ENCODE assay signal across 9 cellular contexts in the genomic region with DNA sequence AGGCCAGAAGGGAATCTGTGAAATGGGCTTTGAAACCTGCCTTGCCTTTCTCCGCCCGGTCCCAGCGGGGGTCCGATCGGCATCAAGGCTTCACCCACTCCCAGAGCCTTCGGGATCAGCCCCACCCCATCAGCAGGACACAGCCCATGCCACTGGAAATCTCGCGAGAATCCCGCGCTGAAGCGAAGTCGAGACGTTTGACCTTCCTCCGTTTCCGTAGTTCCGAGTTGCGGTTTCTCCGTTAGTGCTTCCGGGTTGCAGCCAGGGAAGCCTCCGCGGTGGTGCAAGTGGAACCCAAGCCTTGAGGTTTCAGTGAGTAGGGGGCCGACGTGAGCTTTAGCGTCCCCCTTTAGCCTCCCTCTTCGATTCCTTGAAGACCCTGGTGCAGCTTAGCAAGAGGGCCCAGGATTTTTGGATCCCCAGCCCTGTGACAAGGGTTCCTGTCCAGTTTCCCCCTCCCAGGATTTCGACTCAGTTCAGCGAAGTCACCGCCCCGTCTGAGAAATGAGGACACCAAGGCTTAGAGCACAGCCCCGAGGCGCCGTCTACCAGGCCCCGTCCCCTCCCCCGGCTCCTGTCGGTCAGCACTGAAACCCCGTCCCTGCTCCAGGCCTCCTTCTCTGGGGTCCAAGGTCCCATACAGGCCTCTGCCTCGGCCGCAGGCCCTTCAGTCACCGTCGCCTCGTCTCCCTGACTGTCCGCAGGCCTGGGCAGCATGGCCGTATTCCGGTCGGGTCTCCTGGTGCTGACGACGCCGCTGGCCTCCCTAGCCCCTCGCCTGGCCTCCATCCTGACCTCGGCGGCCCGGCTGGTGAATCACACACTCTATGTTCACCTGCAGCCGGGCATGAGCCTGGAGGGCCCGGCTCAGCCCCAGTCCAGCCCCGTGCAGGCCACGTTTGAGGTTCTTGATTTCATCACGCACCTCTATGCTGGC. TPM values are rescaled to one million over a fixed set of nuclear protein-coding genes. Genes with fewer than 3 reads are reported as not detected.
A peak's percentile ranks its signal among the peaks of the same experiment; 100 is the strongest.
DNase-seq lines count a peak whose midpoint lies in the region; ATAC-seq, FAIRE-seq and TF ChIP-seq lines count a peak whose summit lies in the region.
"Had no signal": no experiment of that assay in that cellular context is flagged by ENCODE, and none has a peak within 500 bp of the region (broad histone marks: within the 10 kb centered on the region; RNA-seq: fewer than 3 reads in every experiment).

Gene COASY, plus strand, starts transcription at position 241 of the 937 bp plus-strand sequence. Its CDS starts 475 bp downstream, at position 716.

- peaks cover 0 to 2% (median 0%) of the 10 kb centered on the region in 7 donors for H3K9me3 Mint-ChIP-seq in CD4-positive, CD25-positive, alpha-beta regulatory T cell

- FAIRE-seq in H54 (lab: Jason Lieb, UNC): no peak
- FAIRE-seq: TTC549 had no signal

- TF ChIP-seq EP300 in tibial nerve (IDR thresholded peaks at IDR 0.05): peak; percentile 80 to 96

- ATAC-seq in CD4-positive, CD25-positive, alpha-beta regulatory T cell (ENCODE audit: low read depth in 2 of 2): peak; percentile 64 to 67
- ATAC-seq in T-helper 17 cell (peak; percentile 75), left cardiac atrium (peak; percentile 81 to 84)

- H3K36me3 Mint-ChIP-seq in CD4-positive, CD25-positive, alpha-beta regulatory T cell: no peaks in the 10 kb centered on the region
- no peaks in the 10 kb centered on the region for H3K36me3 Mint-ChIP-seq in T-helper 17 cell (ENCODE audit: low read depth)

- H3K27me3 Mint-ChIP-seq in CD4-positive, CD25-positive, alpha-beta regulatory T cell: no peaks in the 10 kb centered on the region
- H3K27me3 Mint-ChIP-seq in T-helper 17 cell: no peaks in the 10 kb centered on the region

- H3K4me1 ChIP-seq in CD4-positive, CD25-positive, alpha-beta regulatory T cell (ENCODE audit: control insufficient read depth, insufficient read depth, low read length, poor library complexity, severe bottlenecking): peaks cover 36% of the 10 kb centered on the region
- H3K4me1 ChIP-seq in tibial nerve: peaks cover 0 to 58% (median 29%) of the 10 kb centered on the region in 4 donors

- peaks cover 14% of the 10 kb centered on the region for H3K36me3 ChIP-seq in CD4-positive, CD25-positive, alpha-beta regulatory T cell (ENCODE audit: control insufficient read depth, insufficient read depth, low read length)
- H3K36me3 ChIP-seq in tibial nerve: peaks cover 0 to 24% (median 13%) of the 10 kb centered on the region in 3 donors

- peak within 1 kb of the TSS; percentile 89 to 95 (median 93) for H3K4me3 Mint-ChIP-seq in CD4-positive, CD25-positive, alpha-beta regulatory T cell
- H3K4me3 Mint-ChIP-seq in T-helper 17 cell: peak within 1 kb of the TSS; percentile 93

- no peaks in the 10 kb centered on the region for H3K9me3 ChIP-seq in CD4-positive, CD25-positive, alpha-beta regulatory T cell (ENCODE audit: control insufficient read depth in 2 of 2, low read length in 2 of 2)
- H3K9me3 ChIP-seq in T-helper 17 cell (ENCODE audit: control insufficient read depth, low read length, poor library complexity, severe bottlenecking) (no peaks in the 10 kb centered on the region), tibial nerve (no peaks in the 10 kb centered on the region)

- 0 to 1% methylated on average over 37 to 39 of the region's 57 CpGs for WGBS in tibial nerve, 2 donors

- TF ChIP-seq POLR2A in H54 (IDR thresholded peaks at IDR 0.05; ENCODE audit: low read depth, low read length) (peak; percentile 67), tibial nerve (IDR thresholded peaks at IDR 0.05) (peak in 1 of 2 donors; percentile 43)

- H3K4me3 ChIP-seq in CD4-positive, CD25-positive, alpha-beta regulatory T cell (ENCODE audit: low read depth, low read length): peak within 1 kb of the TSS; percentile 90
- peak within 1 kb of the TSS; percentile 66 to 79 (median 76) for H3K4me3 ChIP-seq in tibial nerve

- H3K4me1 Mint-ChIP-seq in CD4-positive, CD25-positive, alpha-beta regulatory T cell: peaks cover 4 to 46% (median 21%) of the 10 kb centered on the region in 4 donors
- peaks cover 17% of the 10 kb centered on the region for H3K4me1 Mint-ChIP-seq in T-helper 17 cell

- peak; percentile 85 to 97 (median 91) for DNase-seq in CD4-positive, CD25-positive, alpha-beta regulatory T cell
- DNase-seq in H54 (ENCODE audit: insufficient read length, low spot score) (peak; percentile 97), NCI-H187 treated with DMSO at 0.1 percent for 48 hours (lab: John Stamatoyannopoulos, UW) (peak; percentile 84), T-helper 17 cell (peak; percentile 72 to 86 (median 80)), left cardiac atrium (peak; percentile 97), pons (ENCODE audit: low spot score) (peak; percentile 95), tibial nerve (ENCODE audit: low spot score in 2 of 2) (peak; percentile 93 to 97)

- intact Hi-C loops in left cardiac atrium (cut with DNase I): no loop called here

- TF ChIP-seq CTCF in tibial nerve (IDR thresholded peaks at IDR 0.05): peak in 1 of 5 experiments; percentile 39

- peak within 1 kb of the TSS; percentile 71 for H3K27ac ChIP-seq in CD4-positive, CD25-positive, alpha-beta regulatory T cell (ENCODE audit: insufficient read depth, low read length, poor library complexity, severe bottlenecking)
- H3K27ac ChIP-seq in angular gyrus (ENCODE audit: low read depth, low read length): peak within 1 kb of the TSS; percentile 96
- H3K27ac ChIP-seq in tibial nerve: peak within 1 kb of the TSS; percentile 78 to 95 (median 88)

- H3K27ac Mint-ChIP-seq in CD4-positive, CD25-positive, alpha-beta regulatory T cell: peak within 1 kb of the TSS; percentile 91 to 97 (median 94)
- peak within 1 kb of the TSS; percentile 94 for H3K27ac Mint-ChIP-seq in T-helper 17 cell

- H3K27me3 ChIP-seq in CD4-positive, CD25-positive, alpha-beta regulatory T cell (ENCODE audit: control insufficient read depth, insufficient read depth, low read length): no peaks in the 10 kb centered on the region
- no peaks in the 10 kb centered on the region for H3K27me3 ChIP-seq in tibial nerve

RNA-seq across cellular contexts. Expression of gene COASY, which starts in this region (rescaled TPM):
- total RNA-seq in CD4-positive, CD25-positive, alpha-beta regulatory T cell: 45.0 TPM
- 10 to 100 TPM; 41.6 to 56.1 (median 51.8) TPM for polyA plus RNA-seq in CD4-positive, CD25-positive, alpha-beta regulatory T cell
- total RNA-seq in T-helper 17 cell: 10 to 100 TPM; 39.1 to 49.4 TPM
- 10 to 100 TPM; 37.2 to 37.5 TPM for total RNA-seq in left cardiac atrium
- 10 to 100 TPM; 22.9 to 33.9 (median 25.5) TPM for total RNA-seq in tibial nerve

Comparison
In these comparisons a context has a peak if more than half of its experiments do, and no peak if none do; other contexts are left out.
1. Peak in every context shown above with its lines: DNase-seq, ATAC-seq, H3K4me3 ChIP-seq and H3K27ac ChIP-seq.